1 cellular context compared by ENCODE assay signal in genomic region chr11:68343761-68344256, GRCh38.
TF ChIP-seq lines count a peak whose summit lies in the region.

No MANE protein-coding gene starts in this region.

TF ChIP-seq in HepG2, 621 proteins besides CTCF, POLR2A, EP300 and RAD21 (continued from another document and continues in another):
- TF ChIP-seq ZHX1 (CRISPR knock-in tag; IDR thresholded peaks at IDR 0.05; ENCODE audit: low read depth) (no peak), GTF3A (CRISPR knock-in tag; conservative IDR thresholded peaks at IDR 0.05) (no peak), IRF1 (CRISPR knock-in tag; IDR thresholded peaks at IDR 0.05; ENCODE audit: low read depth) (no peak), ZFYVE20 (CRISPR knock-in tag; IDR thresholded peaks at IDR 0.05; ENCODE audit: borderline replicate concordance, low read depth) (no peak), ZFP91 (CRISPR knock-in tag; IDR thresholded peaks at IDR 0.05; ENCODE audit: borderline replicate concordance) (no peak; the same call in 1 of the 2 replicates), SIN3A (IDR thresholded peaks at IDR 0.05; ENCODE audit: borderline replicate concordance, low read depth, low read length) (no peak), USF2 (IDR thresholded peaks at IDR 0.05; ENCODE audit: low read depth, low read length) (no peak), USF2 (CRISPR knock-in tag; IDR thresholded peaks at IDR 0.05; ENCODE audit: borderline replicate concordance) (no peak), CREB3 (CRISPR knock-in tag; IDR thresholded peaks at IDR 0.05) (no peak), SNAPC2 (CRISPR knock-in tag; IDR thresholded peaks at IDR 0.05) (peak; percentile 22; the same call in 1 of the 2 replicates), ZNF263 (CRISPR knock-in tag; IDR thresholded peaks at IDR 0.05) (no peak), ZNF468 (CRISPR knock-in tag; IDR thresholded peaks at IDR 0.05) (no peak), YY1 (IDR thresholded peaks at IDR 0.05; ENCODE audit: insufficient read depth, insufficient replicate concordance, low read depth, low read length) (no peak), ZNF800 (CRISPR knock-in tag; IDR thresholded peaks at IDR 0.05) (no peak), ZNF501 (CRISPR knock-in tag; IDR thresholded peaks at IDR 0.05) (no peak), XRCC5 (optimal IDR thresholded peaks at IDR 0.05; ENCODE audit: low read length) (no peak), PITX1 (CRISPR knock-in tag; IDR thresholded peaks at IDR 0.05) (no peak), POGK (CRISPR knock-in tag; conservative IDR thresholded peaks at IDR 0.05) (no peak), POLR2AphosphoS5 (IDR thresholded peaks at IDR 0.05; ENCODE audit: low read depth, low read length) (no peak), GATA4 (IDR thresholded peaks at IDR 0.05; ENCODE audit: borderline replicate concordance, low read depth) (0 out of 2 replicates have a peak, but pooled peaks have one; percentile 25), ZNF720 (CRISPR knock-in tag; IDR thresholded peaks at IDR 0.05) (no peak), SIN3B (IDR thresholded peaks at IDR 0.05; ENCODE audit: low read length) (no peak), FOXK2 (IDR thresholded peaks at IDR 0.05) (no peak), ZNF329 (CRISPR knock-in tag; IDR thresholded peaks at IDR 0.05; ENCODE audit: low read depth) (no peak), ZBTB21 (CRISPR knock-in tag; IDR thresholded peaks at IDR 0.05) (no peak), ZFY (CRISPR knock-in tag; IDR thresholded peaks at IDR 0.05) (no peak), TAF1 (CRISPR knock-in tag; IDR thresholded peaks at IDR 0.05) (no peak), ZNF792 (CRISPR knock-in tag; IDR thresholded peaks at IDR 0.05) (no peak), RARG (CRISPR knock-in tag; IDR thresholded peaks at IDR 0.05; ENCODE audit: low read depth) (no peak), MTF2 (CRISPR knock-in tag; IDR thresholded peaks at IDR 0.05; ENCODE audit: borderline replicate concordance) (no peak), GPBP1L1 (CRISPR knock-in tag; IDR thresholded peaks at IDR 0.05) (no peak), BHLHE40 (IDR thresholded peaks at IDR 0.05; ENCODE audit: low read length) (no peak), ZNF674 (CRISPR knock-in tag; IDR thresholded peaks at IDR 0.05; ENCODE audit: low read depth) (no peak), MXD3 (CRISPR knock-in tag; IDR thresholded peaks at IDR 0.05) (no peak), POLR2G (IDR thresholded peaks at IDR 0.05; ENCODE audit: low read depth, low read length) (no peak), ZNF580 (CRISPR knock-in tag; IDR thresholded peaks at IDR 0.05; ENCODE audit: borderline replicate concordance, low read depth) (no peak), ADNP (CRISPR knock-in tag; IDR thresholded peaks at IDR 0.05) (no peak), ZSCAN22 (CRISPR knock-in tag; IDR thresholded peaks at IDR 0.05) (no peak), ZBTB38 (CRISPR knock-in tag; IDR thresholded peaks at IDR 0.05) (peak; percentile 49; the same call in 1 of the 2 replicates), MED8 (CRISPR knock-in tag; IDR thresholded peaks at IDR 0.05; ENCODE audit: insufficient replicate concordance) (no peak), FOXO4 (CRISPR knock-in tag; conservative IDR thresholded peaks at IDR 0.05) (no peak), NFRKB (IDR thresholded peaks at IDR 0.05) (no peak), HHEX (CRISPR knock-in tag; IDR thresholded peaks at IDR 0.05) (no peak), TBL1XR1 (IDR thresholded peaks at IDR 0.05; ENCODE audit: borderline replicate concordance, low read length, partially characterized antibody) (no peak), STAT5B (CRISPR knock-in tag; IDR thresholded peaks at IDR 0.05) (no peak), NKX3-1 (CRISPR knock-in tag; IDR thresholded peaks at IDR 0.05) (no peak), ZSCAN25 (CRISPR knock-in tag; IDR thresholded peaks at IDR 0.05) (peak; percentile 80), RORA (CRISPR knock-in tag; IDR thresholded peaks at IDR 0.05) (no peak)
